In genomic region chr3:50324351-50325144, GRCh38 we compare ENCODE assay signal across 1 cellular context.
A peak's percentile ranks its signal among the peaks of the same experiment; 100 is the strongest.
TF ChIP-seq lines count a peak whose summit lies in the region.

No MANE protein-coding gene starts in this region.

TF ChIP-seq in neural cell, 6 proteins besides CTCF, POLR2A, EP300 and RAD21:
- TF ChIP-seq REST (IDR thresholded peaks at IDR 0.05; ENCODE audit: borderline replicate concordance) (no peak), POLR2AphosphoS5 (IDR thresholded peaks at IDR 0.05) (no peak), SMC3 (conservative IDR thresholded peaks at IDR 0.05; ENCODE audit: poor library complexity) (peak; percentile 73), EZH2 (IDR thresholded peaks at IDR 0.05; ENCODE audit: borderline replicate concordance, insufficient read depth, low read length, poor library complexity, severe bottlenecking) (no peak), MXI1 (conservative IDR thresholded peaks at IDR 0.05; ENCODE audit: poor library complexity, severe bottlenecking) (peak; percentile 25), TAF1 (IDR thresholded peaks at IDR 0.05; ENCODE audit: low read depth) (no peak)
TF ChIP-seq in neural cell: peak in this region for 2.
